ENCODE assay signal across 8 cellular contexts in the genomic region with DNA sequence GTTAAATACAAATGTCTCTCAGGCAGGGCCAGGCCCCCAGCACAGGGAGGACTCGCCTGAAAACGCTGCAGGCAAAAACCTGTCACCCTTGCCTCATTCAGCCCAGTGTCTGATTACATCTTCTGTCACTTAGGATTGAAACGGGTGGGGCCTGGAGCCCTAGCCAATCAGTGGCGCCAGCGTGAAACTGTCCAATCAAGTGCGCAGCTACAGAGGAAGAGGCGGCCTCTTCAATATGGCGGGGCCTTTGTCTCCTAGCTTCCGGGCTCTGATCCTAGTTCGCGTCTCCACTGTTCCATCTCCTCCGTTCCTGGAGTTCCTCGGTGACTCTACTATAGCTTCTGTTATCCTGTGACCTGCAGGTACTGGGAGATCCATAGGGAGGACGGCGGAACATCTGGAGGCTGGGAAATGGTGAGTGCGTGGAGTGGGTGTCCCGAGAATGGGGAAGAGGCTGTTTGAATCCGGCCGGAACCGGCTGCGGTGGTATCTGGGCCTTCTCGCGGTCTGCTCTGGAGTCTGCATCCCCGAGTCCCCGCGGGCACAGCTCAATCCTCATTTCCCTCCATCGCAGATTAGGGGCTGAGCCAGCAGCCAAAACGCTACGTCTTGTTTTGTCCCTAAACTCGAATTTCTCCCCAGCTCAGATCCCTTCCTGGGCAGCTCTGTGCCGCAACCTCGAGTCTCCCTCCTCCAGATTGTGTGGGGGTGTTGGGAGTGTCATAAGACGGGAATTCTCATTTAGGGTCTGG. TPM values are rescaled to one million over a fixed set of nuclear protein-coding genes. Genes with fewer than 3 reads are reported as not detected.
DNase-seq lines count a peak whose midpoint lies in the region; ATAC-seq and TF ChIP-seq lines count a peak whose summit lies in the region.

TSS of gene ZNF736 (plus strand) at position 222 of the 752 bp plus-strand sequence. CDS start at position 412, 190 bp downstream.

- peak; percentile 100 for ATAC-seq in GM21529 (IDR thresholded peaks at IDR 0.05; ENCODE audit: unreplicated experiment)

- H3K36me3 ChIP-seq in Peyer's patch (no peaks in the 10 kb centered on the region), suprapubic skin (no peaks in the 10 kb centered on the region)

- no peak for TF ChIP-seq EP300 in suprapubic skin (IDR thresholded peaks at IDR 0.05)

- peak within 1 kb of the TSS; percentile 51 to 90 (median 74) for H3K4me3 ChIP-seq in Peyer's patch
- peak within 1 kb of the TSS; percentile 86 for H3K4me3 ChIP-seq in suprapubic skin

- H3K9me3 ChIP-seq in Peyer's patch: no peaks in the 10 kb centered on the region
- H3K9me3 ChIP-seq in suprapubic skin: no peaks in the 10 kb centered on the region

- DNase-seq in DMS53 (lab: John Stamatoyannopoulos, UW) (peak; percentile 99), KBM-7 (peak; percentile 94), Peyer's patch (peak; percentile 88 to 95 (median 91)), activated T-helper 1 cell treated with Interleukin-2 at 50 U/mL for 16 hours (ENCODE audit: low read depth) (peak; percentile 74), fibroblast of gingiva (ENCODE audit: low read depth) (peak; percentile 95), nucleus accumbens (lab: John Stamatoyannopoulos, UW) (peak; percentile 24 to 96 (median 86)), suprapubic skin (ENCODE audit: low spot score in 2 of 2) (peak; percentile 95)

- H3K27ac ChIP-seq in Peyer's patch: peak within 1 kb of the TSS; percentile 58 to 75 (median 65)
- peak within 1 kb of the TSS; percentile 87 for H3K27ac ChIP-seq in suprapubic skin

- 0% methylated on average over 30 of the region's 33 CpGs for WGBS in suprapubic skin

- in situ Hi-C loops in KBM-7 (cut with MboI; ENCODE audit: low pct_unique_long_range_greater_than_20kb, low sequenced_read_pairs): no loop called here

- H3K27me3 ChIP-seq in Peyer's patch: no peaks in the 10 kb centered on the region
- no peaks in the 10 kb centered on the region for H3K27me3 ChIP-seq in suprapubic skin

- TF ChIP-seq POLR2A in Peyer's patch (IDR thresholded peaks at IDR 0.05): peak in 1 of 2 donors; percentile 50
- TF ChIP-seq POLR2A in suprapubic skin (IDR thresholded peaks at IDR 0.05): peak in 1 of 2 donors; percentile 77

- H3K4me1 ChIP-seq in Peyer's patch (peaks cover 0 to 20% (median 2%) of the 10 kb centered on the region in 4 donors), suprapubic skin (peaks cover 22% of the 10 kb centered on the region)

- TF ChIP-seq CTCF in Peyer's patch (IDR thresholded peaks at IDR 0.05): no peak
- no peak for TF ChIP-seq CTCF in suprapubic skin (IDR thresholded peaks at IDR 0.05)

RNA-seq across cellular contexts. Expression of gene ZNF736, which starts in this region (rescaled TPM):
- 10 to 100 TPM in 2 of 4 donors, 1 to 10 TPM in 2; 4.6 to 27.2 (median 9.6) TPM for total RNA-seq in Peyer's patch
- 10 to 100 TPM in 1 of 4 donors, 1 to 10 TPM in 3; 6.0 to 28.6 (median 8.0) TPM for total RNA-seq in suprapubic skin

Comparison
In these comparisons a context has a peak if more than half of its experiments do, and no peak if none do; other contexts are left out.
1. Peak in every context shown above with its lines: DNase-seq, ATAC-seq, H3K4me3 ChIP-seq and H3K27ac ChIP-seq.